In genomic region chr5:117376748-117377147, GRCh38 we compare ENCODE assay signal across 29 cellular contexts.
"Had no signal": no experiment of that assay in that cellular context is flagged by ENCODE, and none has a peak within 500 bp of the region (broad histone marks: within the 10 kb centered on the region; RNA-seq: fewer than 3 reads in every experiment).

No MANE protein-coding gene starts in this region.

- H3K4me1 ChIP-seq: ascending aorta, breast epithelium, esophagus squamous epithelium, gastroesophageal sphincter, heart right ventricle had no signal

- ATAC-seq: activated naive CD4-positive, alpha-beta T cell treated with anti-CD3 and anti-CD28 coated beads, Interleukin-2, amount 50 U/mL, for 72 hours; activated T-cell treated with anti-CD3 and anti-CD28 coated beads, Interleukin-2, amount 50 U/mL, for 72 hours; effector memory CD8-positive, alpha-beta T cell; gastroesophageal sphincter; heart right ventricle had no signal

- H3K27me3 ChIP-seq: ascending aorta, breast epithelium, cardiac muscle cell, esophagus squamous epithelium, gastroesophageal sphincter, heart right ventricle had no signal

- H3K36me3 Mint-ChIP-seq: activated naive CD4-positive, alpha-beta T cell treated with anti-CD3 and anti-CD28 coated beads, Interleukin-2, amount 10 ng/mL, durations not matched to agents 7 days and 5 days; activated naive CD4-positive, alpha-beta T cell treated with anti-CD3 and anti-CD28 coated beads, Interleukin-2, amount 50 U/mL, for 72 hours; activated naive CD8-positive, alpha-beta T cell treated with anti-CD3 and anti-CD28 coated beads, Interleukin-2, amount 10 ng/mL, durations not matched to agents 7 days and 5 days; brain had no signal

- H3K4me1 Mint-ChIP-seq: activated CD4-positive, alpha-beta memory T cell treated with anti-CD3 and anti-CD28 coated beads, Interleukin-2, amount 10 ng/mL, durations not matched to agents 7 days and 5 days; activated CD4-positive, alpha-beta T cell treated with anti-CD3 and anti-CD28 coated beads, Interleukin-2, amount 10 ng/mL, durations not matched to agents 7 days and 5 days; activated naive CD4-positive, alpha-beta T cell treated with anti-CD3 and anti-CD28 coated beads, Interleukin-2, amount 10 ng/mL, durations not matched to agents 7 days and 5 days; activated naive CD8-positive, alpha-beta T cell treated with anti-CD3 and anti-CD28 coated beads, Interleukin-2, amount 10 ng/mL, durations not matched to agents 7 days and 5 days; brain had no signal

- H3K4me3 ChIP-seq: ascending aorta, breast epithelium, cardiac muscle cell, esophagus squamous epithelium, gastroesophageal sphincter, heart right ventricle had no signal

- H3K36me3 ChIP-seq: ascending aorta, breast epithelium, cardiac muscle cell, esophagus squamous epithelium, gastroesophageal sphincter, heart right ventricle had no signal

- DNase-seq: activated CD4-positive, alpha-beta memory T cell treated with anti-CD3 and anti-CD28 coated beads, Interleukin-2, amount 10 ng/mL, durations not matched to agents 7 days and 5 days; activated CD4-positive, alpha-beta T cell treated with anti-CD3 and anti-CD28 coated beads for 1 hour; activated CD4-positive, alpha-beta T cell treated with anti-CD3 and anti-CD28 coated beads for 4 hours; activated CD4-positive, alpha-beta T cell treated with anti-CD3 and anti-CD28 coated beads, Interleukin-2, amount 10 ng/mL, durations not matched to agents 7 days and 5 days; activated CD4-positive, alpha-beta T cell treated with anti-CD3 and anti-CD28 coated beads, Interleukin-2, amount 50 U/mL, for 4 hours; activated CD8-positive, alpha-beta memory T cell treated with anti-CD3 and anti-CD28 coated beads, Interleukin-2, amount 50 U/mL, for 48 hours; activated gamma-delta T cell; activated naive CD4-positive, alpha-beta T cell; activated naive CD4-positive, alpha-beta T cell treated with anti-CD3 and anti-CD28 coated beads, Interleukin-2, amount 10 ng/mL, durations not matched to agents 7 days and 5 days; activated naive CD8-positive, alpha-beta T cell treated with anti-CD3 and anti-CD28 coated beads, Interleukin-2, amount 10 ng/mL, durations not matched to agents 7 days and 5 days; activated T-cell treated with anti-CD3 and anti-CD28 coated beads for 4 hours; activated T-cell treated with anti-CD3 and anti-CD28 coated beads, Interleukin-2, amount 50 U/mL, for 24 hours; activated T-cell treated with anti-CD3 and anti-CD28 coated beads, Interleukin-2, amount 50 U/mL, for 72 hours; central memory CD4-positive, alpha-beta T cell; cortex of kidney; dermis blood vessel endothelial cell; effector CD4-positive, alpha-beta T cell; effector memory CD8-positive, alpha-beta T cell; esophagus squamous epithelium; foreskin melanocyte; heart right ventricle; T-helper 2 cell had no signal

- H3K27ac ChIP-seq: ascending aorta, breast epithelium, cardiac muscle cell, epithelial cell of prostate, esophagus squamous epithelium, gastroesophageal sphincter, heart right ventricle had no signal

- H3K27me3 Mint-ChIP-seq: activated CD4-positive, alpha-beta memory T cell treated with anti-CD3 and anti-CD28 coated beads, Interleukin-2, amount 10 ng/mL, durations not matched to agents 7 days and 5 days; activated CD4-positive, alpha-beta T cell treated with anti-CD3 and anti-CD28 coated beads, Interleukin-2, amount 10 ng/mL, durations not matched to agents 7 days and 5 days; activated naive CD4-positive, alpha-beta T cell treated with anti-CD3 and anti-CD28 coated beads, Interleukin-2, amount 10 ng/mL, durations not matched to agents 7 days and 5 days; activated naive CD8-positive, alpha-beta T cell treated with anti-CD3 and anti-CD28 coated beads, Interleukin-2, amount 10 ng/mL, durations not matched to agents 7 days and 5 days; activated T-cell treated with anti-CD3 and anti-CD28 coated beads, Interleukin-2, amount 50 U/mL, for 24 hours; brain; effector memory CD8-positive, alpha-beta T cell had no signal

- H3K4me3 Mint-ChIP-seq: activated CD4-positive, alpha-beta memory T cell treated with anti-CD3 and anti-CD28 coated beads, Interleukin-2, amount 10 ng/mL, durations not matched to agents 7 days and 5 days; activated CD4-positive, alpha-beta T cell treated with anti-CD3 and anti-CD28 coated beads, Interleukin-2, amount 10 ng/mL, durations not matched to agents 7 days and 5 days; activated naive CD4-positive, alpha-beta T cell treated with anti-CD3 and anti-CD28 coated beads, Interleukin-2, amount 10 ng/mL, durations not matched to agents 7 days and 5 days; activated naive CD8-positive, alpha-beta T cell treated with anti-CD3 and anti-CD28 coated beads, Interleukin-2, amount 10 ng/mL, durations not matched to agents 7 days and 5 days; activated T-cell treated with anti-CD3 and anti-CD28 coated beads, Interleukin-2, amount 50 U/mL, for 24 hours; activated T-cell treated with anti-CD3 and anti-CD28 coated beads, Interleukin-2, amount 50 U/mL, for 72 hours; brain; effector memory CD8-positive, alpha-beta T cell had no signal

- H3K27ac Mint-ChIP-seq: activated CD4-positive, alpha-beta memory T cell treated with anti-CD3 and anti-CD28 coated beads, Interleukin-2, amount 10 ng/mL, durations not matched to agents 7 days and 5 days; activated CD4-positive, alpha-beta T cell treated with anti-CD3 and anti-CD28 coated beads, Interleukin-2, amount 10 ng/mL, durations not matched to agents 7 days and 5 days; activated naive CD4-positive, alpha-beta T cell treated with anti-CD3 and anti-CD28 coated beads, Interleukin-2, amount 10 ng/mL, durations not matched to agents 7 days and 5 days; activated naive CD4-positive, alpha-beta T cell treated with anti-CD3 and anti-CD28 coated beads, Interleukin-2, amount 50 U/mL, for 72 hours; activated naive CD8-positive, alpha-beta T cell treated with anti-CD3 and anti-CD28 coated beads, Interleukin-2, amount 10 ng/mL, durations not matched to agents 7 days and 5 days; activated T-cell treated with anti-CD3 and anti-CD28 coated beads, Interleukin-2, amount 50 U/mL, for 24 hours; activated T-cell treated with anti-CD3 and anti-CD28 coated beads, Interleukin-2, amount 50 U/mL, for 72 hours; brain; effector memory CD8-positive, alpha-beta T cell had no signal

- H3K9me3 Mint-ChIP-seq: activated CD4-positive, alpha-beta memory T cell treated with anti-CD3 and anti-CD28 coated beads, Interleukin-2, amount 10 ng/mL, durations not matched to agents 7 days and 5 days; activated CD4-positive, alpha-beta T cell treated with anti-CD3 and anti-CD28 coated beads, Interleukin-2, amount 10 ng/mL, durations not matched to agents 7 days and 5 days; activated naive CD4-positive, alpha-beta T cell treated with anti-CD3 and anti-CD28 coated beads, Interleukin-2, amount 10 ng/mL, durations not matched to agents 7 days and 5 days; activated naive CD8-positive, alpha-beta T cell treated with anti-CD3 and anti-CD28 coated beads, Interleukin-2, amount 10 ng/mL, durations not matched to agents 7 days and 5 days; activated T-cell treated with anti-CD3 and anti-CD28 coated beads, Interleukin-2, amount 50 U/mL, for 24 hours had no signal
